22 cellular contexts compared by ENCODE assay signal in genomic region chr2:84808279-84808678, GRCh38.
"Had no signal": no experiment of that assay in that cellular context is flagged by ENCODE, and none has a peak within 500 bp of the region (broad histone marks: within the 10 kb centered on the region; RNA-seq: fewer than 3 reads in every experiment).

No MANE protein-coding gene starts in this region.

- H3K9me3 Mint-ChIP-seq: activated CD8-positive, alpha-beta T cell treated with anti-CD3 and anti-CD28 coated beads for 36 hours; activated naive CD8-positive, alpha-beta T cell treated with anti-CD3 and anti-CD28 coated beads, Interleukin-2, amount 10 ng/mL, durations not matched to agents 7 days and 5 days; activated T-helper 2 cell treated with anti-CD3 and anti-CD28 coated beads, Interferon-gamma antibody, Interleukin-2, Interleukin-4, amounts not matched to agents 10 μg/mL and 5 μg/mL and 100 μg/mL, durations not matched to agents 14 hours and 24 hours and 36 hours; endodermal cell; stimulated activated naive B cell treated with anti-CD40 and anti-IgM and Interleukin-4, amounts not matched to agents 10 μg/mL and 1 μg/mL and 100 μg/mL, for 72 hours had no signal

- H3K27me3 ChIP-seq: body of pancreas, colonic mucosa, gastrocnemius medialis, heart left ventricle, pancreas had no signal

- H3K36me3 ChIP-seq: colonic mucosa, gastrocnemius medialis, heart left ventricle, pancreas, thoracic aorta had no signal

- H3K36me3 Mint-ChIP-seq: stimulated activated naive B cell treated with anti-CD40 and anti-IgM and Interleukin-4, amounts not matched to agents 10 μg/mL and 1 μg/mL and 100 μg/mL, for 72 hours had no signal

- H3K4me1 Mint-ChIP-seq: endodermal cell had no signal

- H3K9me3 ChIP-seq: body of pancreas, colonic mucosa, gastrocnemius medialis, heart left ventricle, pancreas, thoracic aorta had no signal

- H3K4me3 Mint-ChIP-seq: activated CD4-positive, alpha-beta T cell treated with anti-CD3 and anti-CD28 coated beads, Interleukin-2, amount 10 ng/mL, durations not matched to agents 24 days and 14 days; activated CD8-positive, alpha-beta T cell treated with anti-CD3 and anti-CD28 coated beads for 36 hours; activated naive CD8-positive, alpha-beta T cell treated with anti-CD3 and anti-CD28 coated beads, Interleukin-2, amount 10 ng/mL, durations not matched to agents 7 days and 5 days; endodermal cell; stimulated activated naive B cell treated with anti-CD40 and anti-IgM and Interleukin-4, amounts not matched to agents 10 μg/mL and 1 μg/mL and 100 μg/mL, for 72 hours had no signal

- H3K27me3 Mint-ChIP-seq: activated CD8-positive, alpha-beta T cell treated with anti-CD3 and anti-CD28 coated beads for 36 hours; activated naive CD8-positive, alpha-beta T cell treated with anti-CD3 and anti-CD28 coated beads, Interleukin-2, amount 10 ng/mL, durations not matched to agents 7 days and 5 days; naive thymus-derived CD4-positive, alpha-beta T cell had no signal

- H3K4me1 ChIP-seq: body of pancreas, colonic mucosa, gastrocnemius medialis had no signal

- H3K27ac Mint-ChIP-seq: activated CD4-positive, alpha-beta T cell treated with anti-CD3 and anti-CD28 coated beads, Interleukin-2, amount 10 ng/mL, durations not matched to agents 24 days and 14 days; activated CD8-positive, alpha-beta T cell treated with anti-CD3 and anti-CD28 coated beads for 36 hours; activated naive CD8-positive, alpha-beta T cell treated with anti-CD3 and anti-CD28 coated beads, Interleukin-2, amount 10 ng/mL, durations not matched to agents 7 days and 5 days; activated T-helper 2 cell treated with anti-CD3 and anti-CD28 coated beads, Interferon-gamma antibody, Interleukin-2, Interleukin-4, amounts not matched to agents 10 μg/mL and 5 μg/mL and 100 μg/mL, durations not matched to agents 14 hours and 24 hours and 36 hours; endodermal cell; stimulated activated naive B cell treated with anti-CD40 and anti-IgM and Interleukin-4, amounts not matched to agents 10 μg/mL and 1 μg/mL and 100 μg/mL, for 72 hours had no signal

- DNase-seq: activated CD4-positive, alpha-beta T cell treated with anti-CD3 and anti-CD28 coated beads, Interleukin-2, amount 10 ng/mL, durations not matched to agents 24 days and 14 days; activated CD4-positive, CD25-positive, alpha-beta regulatory T cell; activated CD8-positive, alpha-beta T cell treated with anti-CD3 and anti-CD28 coated beads for 36 hours; activated naive CD4-positive, alpha-beta T cell treated with Interleukin-2 at 50 U/mL for 16 hours; activated naive CD8-positive, alpha-beta T cell treated with anti-CD3 and anti-CD28 coated beads, Interleukin-2, amount 10 ng/mL, durations not matched to agents 7 days and 5 days; activated T-cell treated with anti-CD3 and anti-CD28 coated beads, Interleukin-2, amount 50 U/mL, for 1 hour; body of pancreas; central memory CD4-positive, alpha-beta T cell; colonic mucosa; endodermal cell; gastrocnemius medialis; heart left ventricle; kidney glomerular epithelial cell; left ventricle myocardium superior; mesendoderm; naive thymus-derived CD4-positive, alpha-beta T cell; pancreas; stimulated activated naive B cell treated with anti-CD40 and anti-IgM and Interleukin-4, amounts not matched to agents 10 μg/mL and 1 μg/mL and 100 μg/mL, for 72 hours; T1000 had no signal

- H3K4me3 ChIP-seq: body of pancreas, colonic mucosa, gastrocnemius medialis, heart left ventricle, pancreas, thoracic aorta had no signal

- H3K27ac ChIP-seq: colonic mucosa, gastrocnemius medialis, thoracic aorta had no signal

- ATAC-seq: activated CD8-positive, alpha-beta T cell treated with anti-CD3 and anti-CD28 coated beads for 36 hours; body of pancreas; gastrocnemius medialis; heart left ventricle; left ventricle myocardium superior; naive thymus-derived CD4-positive, alpha-beta T cell; sciatic nerve; stimulated activated naive B cell treated with anti-CD40 and anti-IgM and Interleukin-4, amounts not matched to agents 10 μg/mL and 1 μg/mL and 100 μg/mL, for 72 hours had no signal
